ENCODE assay signal across 21 cellular contexts in the genomic region with DNA sequence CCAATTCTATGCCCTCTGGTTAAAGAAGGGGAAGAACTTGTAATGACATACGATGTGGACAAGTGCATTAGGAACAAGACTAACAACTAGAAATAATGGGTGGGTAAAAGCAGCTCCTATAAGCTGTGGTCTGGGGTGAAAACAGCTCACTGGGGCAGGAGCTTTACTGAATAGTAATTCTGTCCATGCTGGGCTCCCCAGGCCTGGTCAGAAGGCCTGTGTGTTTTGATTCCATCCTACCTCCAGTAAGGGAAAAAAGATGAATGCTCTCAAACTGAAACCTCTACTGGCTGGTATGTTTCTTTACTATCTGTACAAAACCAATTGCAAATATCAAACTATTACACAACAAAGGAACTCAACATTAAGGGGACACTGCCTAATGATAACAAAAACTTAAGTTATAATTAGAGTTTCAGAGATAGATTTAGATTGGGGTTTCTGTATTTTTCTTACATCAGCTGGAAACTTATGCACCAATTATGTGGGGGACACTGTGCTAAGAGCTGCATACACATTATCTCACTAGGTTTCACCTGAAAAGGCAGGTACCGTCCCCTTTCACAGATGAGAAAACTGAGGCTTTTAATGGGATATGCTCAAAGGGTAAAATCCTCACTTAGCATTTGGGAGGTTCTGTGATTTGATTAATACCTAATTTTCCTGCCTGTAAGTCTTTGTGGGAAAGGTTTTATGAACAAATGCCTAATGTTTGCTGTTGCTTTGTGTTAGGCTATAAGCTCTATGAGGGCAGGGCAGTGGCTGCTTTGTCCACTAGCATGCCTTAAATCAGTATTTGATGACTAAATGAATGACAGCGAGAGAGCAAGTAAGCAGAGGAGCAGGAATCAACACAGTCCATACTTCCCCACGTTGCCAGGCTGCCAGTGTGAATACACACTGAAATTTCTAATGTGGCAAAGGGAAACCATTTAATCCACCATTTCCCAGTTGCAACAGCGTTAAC. TPM values are rescaled to one million over a fixed set of nuclear protein-coding genes. Genes with fewer than 3 reads are reported as not detected.
A peak's percentile ranks its signal among the peaks of the same experiment; 100 is the strongest.
DNase-seq lines count a peak whose midpoint lies in the region; ATAC-seq, FAIRE-seq and TF ChIP-seq lines count a peak whose summit lies in the region.
"Had no signal": no experiment of that assay in that cellular context is flagged by ENCODE, and none has a peak within 500 bp of the region (broad histone marks: within the 10 kb centered on the region; RNA-seq: fewer than 3 reads in every experiment).

No MANE protein-coding gene starts in this region.

- ATAC-seq in left ventricle myocardium superior (peak; percentile 10), HG03439 (IDR thresholded peaks at IDR 0.05; ENCODE audit: unreplicated experiment) (peak; percentile 31)
- ATAC-seq: right cardiac atrium had no signal

- H2BK12ac ChIP-seq in H1 (ENCODE audit: low read depth, low read length) = no peak overlapping the region

- H2AK5ac ChIP-seq in H1 (ENCODE audit: low read depth, low read length) = no peak overlapping the region

- H3K23me2 ChIP-seq in H1 (ENCODE audit: low read depth, low read length) = no peaks in the 10 kb centered on the region

- H3K27ac ChIP-seq in left ventricle myocardium inferior (replicated peaks) = no peak overlapping the region
- H3K27ac ChIP-seq in H1 (ENCODE audit: low read depth, low read length) = no peak overlapping the region
- peak overlapping the region; percentile 51 for H3K27ac ChIP-seq in substantia nigra (ENCODE audit: low read depth, low read length, poor library complexity, severe bottlenecking)
- H3K27ac ChIP-seq in adrenal gland = no peak overlapping the region
- H3K27ac ChIP-seq: BLaER1, HL-60, pancreas had no signal

- no peak overlapping the region for H3K23ac ChIP-seq in H1 (ENCODE audit: insufficient read length)

- H3K14ac ChIP-seq in H1 (ENCODE audit: insufficient read length) = no peak overlapping the region

- no peak overlapping the region for H3K9ac ChIP-seq in H1 (replicated peaks in 1 of 4; ENCODE audit: extremely low read depth in 1 of 4, low read depth in 3 of 4, low read length in 3 of 4)
- H3K9ac ChIP-seq: BLaER1 had no signal

- no peak overlapping the region for H3K18ac ChIP-seq in H1 (ENCODE audit: extremely low read depth, low read length)

- no peak overlapping the region for H3K56ac ChIP-seq in H1 (replicated peaks; ENCODE audit: insufficient read length, low read depth, low read length)

- no peak overlapping the region for H2BK20ac ChIP-seq in H1 (ENCODE audit: low read length)

- H4K8ac ChIP-seq in H1 (ENCODE audit: extremely low read depth, insufficient read depth, low read length) = no peak overlapping the region

- peaks cover 7% of the 10 kb centered on the region for H3K36me3 ChIP-seq in left ventricle myocardium inferior
- no peaks in the 10 kb centered on the region; a peak in 1 of 8 replicates for H3K36me3 ChIP-seq in H1 (ENCODE audit: control insufficient read depth in 2 of 4, insufficient read depth in 4 of 4, low read length in 3 of 4)
- no peaks in the 10 kb centered on the region for H3K36me3 ChIP-seq in adrenal gland (replicated peaks in 1 of 2)
- H3K36me3 ChIP-seq: BLaER1, pancreas had no signal

- DNase-seq in left ventricle myocardium superior = no peak
- DNase-seq in left ventricle myocardium inferior = no peak
- DNase-seq in H1 (ENCODE audit: low read depth in 1 of 2, low spot score in 2 of 2) = no peak
- DNase-seq in substantia nigra (lab: John Stamatoyannopoulos, UW) = no peak
- DNase-seq in adrenal gland = no peak
- no peak for DNase-seq in NCI-H2081 treated with DMSO at 0.1 percent for 48 hours (lab: John Stamatoyannopoulos, UW)
- no peak for DNase-seq in erythroblast (lab: John Stamatoyannopoulos, UW)
- DNase-seq: activated CD4-positive, CD25-positive, alpha-beta regulatory T cell treated with anti-CD3 and anti-CD28 coated beads, Interleukin-2, amount 50 U/mL, for 72 hours; activated effector memory CD4-positive, alpha-beta T cell treated with Interleukin-2 at 50 U/mL for 16 hours; foreskin melanocyte; H7; hippocampal formation; islet precursor cell; NCI-H1417 treated with DMSO at 0.1 percent for 48 hours; NCI-H2171; NCI-H69; pancreas; right cardiac atrium had no signal

- POLR2A ChIA-PET in H1 (lab: Charles Lee; ENCODE audit: partially characterized antibody) = interaction anchor here (0.7 to 1.2 kb wide), 2 partner anchors 32 to 54 kb away, joined by 3 read pairs; no protein-coding TSS in a partner anchor

- no peak for FAIRE-seq in H1 (lab: Jason Lieb, UNC)
- FAIRE-seq: pancreas had no signal

- H2BK15ac ChIP-seq in H1 (ENCODE audit: low read length) = no peak overlapping the region

- no peak for TF ChIP-seq RAD21 in H1 (IDR thresholded peaks at IDR 0.05 in 1 of 2, conservative IDR thresholded peaks at IDR 0.05 in 1 of 2; ENCODE audit: low read depth in 2 of 2, low read length in 2 of 2)

- H3K4ac ChIP-seq in H1 (replicated peaks; ENCODE audit: insufficient read length, low read depth, low read length) = no peak overlapping the region

- H3K9me3 ChIP-seq in left ventricle myocardium inferior (replicated peaks) (no peaks in the 10 kb centered on the region), H1 (ENCODE audit: insufficient read depth in 2 of 2, low read depth in 1 of 2, low read length in 1 of 2) (no peaks in the 10 kb centered on the region), adrenal gland (replicated peaks in 1 of 3) (no peaks in the 10 kb centered on the region)
- H3K9me3 ChIP-seq: BLaER1, pancreas had no signal

- no peak for TF ChIP-seq EP300 in H1 (IDR thresholded peaks at IDR 0.05; ENCODE audit: borderline replicate concordance in 1 of 2, low read depth in 2 of 2, low read length in 2 of 2)

- no peaks in the 10 kb centered on the region; a peak in 1 of 4 replicates for H3K79me2 ChIP-seq in H1 (ENCODE audit: control insufficient read depth in 1 of 2, insufficient read depth in 2 of 2, low read length in 2 of 2)

- no peak overlapping the region for H4K5ac ChIP-seq in H1 (ENCODE audit: insufficient read length, low read depth, low read length)

- H3K4me1 ChIP-seq in left ventricle myocardium inferior = peaks cover 39% of the 10 kb centered on the region
- peaks cover 0 to 4% (median 0%) of the 10 kb centered on the region in 4 experiments; a peak in 4 of 7 replicates for H3K4me1 ChIP-seq in H1 (replicated peaks in 1 of 4; ENCODE audit: control insufficient read depth in 3 of 4, insufficient read depth in 4 of 4, low read length in 3 of 4)
- peaks cover 0 to 3% of the 10 kb centered on the region in 2 donors for H3K4me1 ChIP-seq in adrenal gland (replicated peaks in 1 of 2)
- H3K4me1 ChIP-seq: BLaER1 had no signal

- H3K4me3 ChIP-seq in left ventricle myocardium inferior = no peak overlapping the region
- no peak overlapping the region for H3K4me3 ChIP-seq in H1 (ENCODE audit: extremely low read depth in 1 of 4, insufficient read depth in 2 of 4, low read depth in 3 of 4, low read length in 4 of 4)
- H3K4me3 ChIP-seq in adrenal gland = no peak overlapping the region
- H3K4me3 ChIP-seq: BLaER1, pancreas had no signal

- H2BK5ac ChIP-seq in H1 (ENCODE audit: low read depth, low read length) = 0 out of 2 replicates have a peak overlapping the region, but pooled peaks have one; percentile 22

- no peak overlapping the region for H4K91ac ChIP-seq in H1 (replicated peaks; ENCODE audit: insufficient read length, low read length)

- CTCF ChIA-PET in H1 (lab: Charles Lee; ENCODE audit: partially characterized antibody) = interaction anchor here (0.8 to 0.9 kb wide), 3 partner anchors 50 to 433 kb away, joined by 3 to 4 read pairs (median 3); partner anchors contain the start of gene ELL2

- H2AFZ ChIP-seq in H1 (ENCODE audit: low read length) = no peak overlapping the region

- no peak for TF ChIP-seq POLR2A in H1 (IDR thresholded peaks at IDR 0.05; ENCODE audit: control extremely low read depth in 1 of 2, low read depth in 2 of 2, low read length in 2 of 2)
- TF ChIP-seq POLR2A in adrenal gland (IDR thresholded peaks at IDR 0.05) = no peak
- no peak for TF ChIP-seq POLR2A in erythroblast (IDR thresholded peaks at IDR 0.05; ENCODE audit: low read length)

- intact Hi-C loops in left ventricle myocardium superior (cut with micrococcal nuclease) = no loop called here
- intact Hi-C loops in left ventricle myocardium inferior (cut with micrococcal nuclease) = no loop called here
- intact Hi-C loops in adrenal gland (cut with DNase I) = no loop called here

- H3K27me3 ChIP-seq in left ventricle myocardium inferior (ENCODE audit: low read depth) = no peaks in the 10 kb centered on the region
- H3K27me3 ChIP-seq in H1 (replicated peaks in 1 of 4; ENCODE audit: control insufficient read depth in 3 of 4, extremely low read depth in 1 of 4, insufficient read depth in 3 of 4, low read length in 3 of 4) = no peaks in the 10 kb centered on the region
- no peaks in the 10 kb centered on the region for H3K27me3 ChIP-seq in adrenal gland
- H3K27me3 ChIP-seq: BLaER1, pancreas had no signal

- no peaks in the 10 kb centered on the region for H4K20me1 ChIP-seq in H1 (replicated peaks in 1 of 2; ENCODE audit: control insufficient read depth in 1 of 2, insufficient read depth in 2 of 2, low read length in 2 of 2)
- H4K20me1 ChIP-seq: BLaER1 had no signal

- no peak overlapping the region for H2BK120ac ChIP-seq in H1 (replicated peaks; ENCODE audit: low read depth, low read length)

- no peaks in the 10 kb centered on the region; the same call in 1 of the 2 replicates for H3K79me1 ChIP-seq in H1 (ENCODE audit: low read depth, low read length)

- no peak overlapping the region for H3K4me2 ChIP-seq in H1 (ENCODE audit: insufficient read depth in 1 of 2, low read depth in 2 of 2, low read length in 2 of 2)
- H3K4me2 ChIP-seq: BLaER1 had no signal

- WGBS in H1 (ENCODE audit: extremely low coverage in 1 of 2, insufficient coverage in 1 of 2, insufficient read length in 1 of 2, insufficient replicate concordance in 2 of 2, low coverage in 1 of 2, low lambda C conversion rate in 2 of 2, missing lambda C conversion rate in 1 of 2), 2 experiments = 88% methylated on average over 5 of the region's 5 CpGs; no CpG with 5 or more reads in 1 of the 2 experiments
- 86 to 94% (median 91%) methylated on average over 5 of the region's 5 CpGs for WGBS in adrenal gland, 4 donors

- no peak for TF ChIP-seq CTCF in left ventricle myocardium inferior (IDR thresholded peaks at IDR 0.05; ENCODE audit: borderline replicate concordance)
- no peak for TF ChIP-seq CTCF in H1 (IDR thresholded peaks at IDR 0.05; ENCODE audit: control extremely low read depth in 1 of 3, insufficient read depth in 1 of 3, low read depth in 1 of 3, low read length in 3 of 3)
- no peak for TF ChIP-seq CTCF in adrenal gland (IDR thresholded peaks at IDR 0.05)

RNA-seq across cellular contexts. Expression of gene ELL2, which starts 53.6 kb away (rescaled TPM):
- total RNA-seq in left ventricle myocardium superior (23.4 TPM), left ventricle myocardium inferior (21.0 TPM), adrenal gland (10 to 100 TPM in 7 of 8 donors, 1 to 10 TPM in 1; 7.1 to 27.5 (median 19.5) TPM)
- 21.7 and 29.4 TPM in 2 replicates for total RNA-seq in H1 (2021; fragmentation: NEBNext Ultra II Directional; extraction: Animal tissue kit (Norgen Biotek cat#: 25700))
- polyA plus RNA-seq in H1 (2011; rRNA removed) (4.0 and 6.3 TPM in 2 replicates), adrenal gland (10 to 100 TPM in 1 of 3 donors, 1 to 10 TPM in 2; 7.8 to 16.4 (median 9.5) TPM)
- 7.1 TPM for polyA plus RNA-seq in H1 (2011; cell fraction: cytosol; rRNA removed)
- 13.8 TPM for polyA plus RNA-seq in H1 (2011; cell fraction: nucleus; rRNA removed)
- polyA plus RNA-seq in H1 (2012, experiment 1 of 2) = 7.5 to 11.3 TPM (median 7.8 TPM) in 4 replicates
- 1.0 TPM for polyA plus RNA-seq in H1 (2012, experiment 2 of 2)
- 16.5 TPM for polyA plus RNA-seq in H1 (2013, experiment 1 of 2)
- 14.7 TPM for polyA plus RNA-seq in H1 (2013, experiment 2 of 2)
- polyA minus RNA-seq in H1 (2011; rRNA and poly(A)+ RNA removed) = 23.0 and 24.2 TPM in 2 replicates
- polyA minus RNA-seq in H1 (2011; cell fraction: cytosol; rRNA and poly(A)+ RNA removed) = 12.3 TPM
- polyA minus RNA-seq in H1 (2011; cell fraction: nucleus; rRNA and poly(A)+ RNA removed) = 79.7 TPM
